In the genomic region with DNA sequence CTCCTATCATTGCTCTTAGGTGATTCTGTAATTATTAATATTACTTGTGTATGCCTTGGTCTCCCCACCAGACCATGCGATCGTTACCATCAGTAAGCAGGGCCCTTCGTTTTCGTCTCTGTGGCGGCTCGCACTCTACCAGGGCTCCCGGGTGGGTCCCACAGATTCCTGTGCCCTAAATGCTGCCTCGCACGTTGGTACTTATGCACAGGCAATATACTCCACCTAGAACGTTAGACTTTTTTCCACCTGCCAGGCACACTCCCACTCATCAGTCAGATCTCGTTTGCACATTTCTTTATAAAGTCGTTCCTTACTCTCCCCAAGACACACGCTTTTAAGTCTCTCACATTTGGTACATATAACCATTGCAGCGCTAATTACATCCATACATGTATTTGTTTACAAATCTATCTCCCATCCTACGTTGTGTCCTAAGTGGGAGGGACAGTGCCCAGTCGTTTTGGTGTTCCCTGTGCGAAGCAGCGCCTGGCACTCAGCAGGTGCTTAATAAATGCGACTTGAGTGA, we compare ENCODE assay signal across 8 cellular contexts. TPM values are rescaled to one million over a fixed set of nuclear protein-coding genes. Genes with fewer than 3 reads are reported as not detected.
A peak's percentile ranks its signal among the peaks of the same experiment; 100 is the strongest.
DNase-seq lines count a peak whose midpoint lies in the region; ATAC-seq, FAIRE-seq and TF ChIP-seq lines count a peak whose summit lies in the region.

No MANE protein-coding gene starts in this region.

- 35% methylated on average over 19 of the region's 19 CpGs for WGBS in A549 (ENCODE audit: missing lambda C conversion rate)

- no peak for TF ChIP-seq CTCF in A549 (IDR thresholded peaks at IDR 0.05)
- TF ChIP-seq CTCF in HL-60 (IDR thresholded peaks at IDR 0.05; ENCODE audit: insufficient read depth, low read length): no peak
- TF ChIP-seq CTCF in breast epithelium (IDR thresholded peaks at IDR 0.05): no peak

- CTCF ChIA-PET in A549 (lab: Yijun Ruan, JAX): interaction anchor here (1.0 kb wide), 1 partner anchor 28 kb away, joined by 3 read pairs; no protein-coding TSS in a partner anchor

- peak overlapping the region; percentile 90 for H3K4me2 ChIP-seq in A549

- ATAC-seq in A549: peak in 1 of 2 experiments; percentile 1; a peak in 1 of 6 replicates
- ATAC-seq in HG02970 (IDR thresholded peaks at IDR 0.05; ENCODE audit: low FRiP score, unreplicated experiment): no peak
- ATAC-seq in HG03045 (IDR thresholded peaks at IDR 0.05; ENCODE audit: unreplicated experiment): no peak
- no peak for ATAC-seq in GM21825 (IDR thresholded peaks at IDR 0.05; ENCODE audit: unreplicated experiment)

- no peak for TF ChIP-seq EP300 in A549 (IDR thresholded peaks at IDR 0.05)

- H3K4me3 ChIP-seq in A549 (peak overlapping the region; percentile 96), HL-60 (replicated peaks; ENCODE audit: insufficient read depth, low read length) (peak overlapping the region; percentile 77), breast epithelium (peak overlapping the region; percentile 80 to 99 (median 98)), mucosa of rectum (ENCODE audit: low read length in 2 of 2) (peak overlapping the region; percentile 91 to 94)

- H3K4me1 ChIP-seq in A549 (peaks cover 24% of the 10 kb centered on the region), breast epithelium (peaks cover 0 to 6% of the 10 kb centered on the region in 2 donors), mucosa of rectum (ENCODE audit: control insufficient read depth in 2 of 2, insufficient read depth in 2 of 2, low read length in 2 of 2) (peaks cover 26 to 32% of the 10 kb centered on the region in 2 donors)

- H3K36me3 ChIP-seq in breast epithelium (no peaks in the 10 kb centered on the region), mucosa of rectum (ENCODE audit: control insufficient read depth in 2 of 2, insufficient read depth in 2 of 2, low read length in 2 of 2) (no peaks in the 10 kb centered on the region)

- H3K9me3 ChIP-seq in A549: no peaks in the 10 kb centered on the region
- no peaks in the 10 kb centered on the region for H3K9me3 ChIP-seq in breast epithelium
- H3K9me3 ChIP-seq in mucosa of rectum (ENCODE audit: control insufficient read depth in 2 of 2, low read length in 2 of 2): no peaks in the 10 kb centered on the region

- no peak for TF ChIP-seq RAD21 in A549 (conservative IDR thresholded peaks at IDR 0.05 in 1 of 2, IDR thresholded peaks at IDR 0.05 in 1 of 2)

- H3K27ac ChIP-seq in A549 (peak overlapping the region; percentile 98 to 99), HL-60 (replicated peaks) (peak overlapping the region; percentile 82), breast epithelium (no peak overlapping the region), mucosa of rectum (ENCODE audit: low read depth in 2 of 2, low read length in 2 of 2) (peak overlapping the region; percentile 88)

- POLR2A ChIA-PET in A549 (lab: Yijun Ruan, JAX): interaction anchor here (0.8 to 1.2 kb wide), 6 partner anchors 12 to 53 kb away, joined by 3 to 6 read pairs (median 4); no protein-coding TSS in a partner anchor

- DNase-seq in A549 (ENCODE audit: low read depth in 1 of 2, low spot score in 1 of 2): no peak
- no peak for DNase-seq in HL-60 (ENCODE audit: low read depth in 1 of 2, low spot score in 1 of 2)
- DNase-seq in breast epithelium (ENCODE audit: low spot score in 2 of 2): no peak
- no peak for DNase-seq in NCI-H1436 treated with DMSO at 0.1 percent for 48 hours (lab: John Stamatoyannopoulos, UW)

- TF ChIP-seq POLR2A in A549 (IDR thresholded peaks at IDR 0.05; ENCODE audit: low read length) (no peak), breast epithelium (IDR thresholded peaks at IDR 0.05) (no peak)

- FAIRE-seq in A549 (lab: Jason Lieb, UNC): no peak

- H3K9ac ChIP-seq in mucosa of rectum (ENCODE audit: low read depth in 1 of 2, low read length in 2 of 2): peak overlapping the region; percentile 63 to 77

- intact Hi-C loops in breast epithelium (cut with DNase I; ENCODE audit: low total_unique reads): no loop called here

- no peaks in the 10 kb centered on the region for H3K27me3 ChIP-seq in HL-60 (ENCODE audit: insufficient read depth, poor library complexity, severe bottlenecking)
- no peaks in the 10 kb centered on the region for H3K27me3 ChIP-seq in breast epithelium
- no peaks in the 10 kb centered on the region for H3K27me3 ChIP-seq in mucosa of rectum (ENCODE audit: control insufficient read depth in 2 of 2, insufficient read depth in 2 of 2, low read length in 2 of 2)

TF ChIP-seq in A549, 52 proteins besides CTCF, POLR2A, EP300 and RAD21:
- TF ChIP-seq, protein P1, sequence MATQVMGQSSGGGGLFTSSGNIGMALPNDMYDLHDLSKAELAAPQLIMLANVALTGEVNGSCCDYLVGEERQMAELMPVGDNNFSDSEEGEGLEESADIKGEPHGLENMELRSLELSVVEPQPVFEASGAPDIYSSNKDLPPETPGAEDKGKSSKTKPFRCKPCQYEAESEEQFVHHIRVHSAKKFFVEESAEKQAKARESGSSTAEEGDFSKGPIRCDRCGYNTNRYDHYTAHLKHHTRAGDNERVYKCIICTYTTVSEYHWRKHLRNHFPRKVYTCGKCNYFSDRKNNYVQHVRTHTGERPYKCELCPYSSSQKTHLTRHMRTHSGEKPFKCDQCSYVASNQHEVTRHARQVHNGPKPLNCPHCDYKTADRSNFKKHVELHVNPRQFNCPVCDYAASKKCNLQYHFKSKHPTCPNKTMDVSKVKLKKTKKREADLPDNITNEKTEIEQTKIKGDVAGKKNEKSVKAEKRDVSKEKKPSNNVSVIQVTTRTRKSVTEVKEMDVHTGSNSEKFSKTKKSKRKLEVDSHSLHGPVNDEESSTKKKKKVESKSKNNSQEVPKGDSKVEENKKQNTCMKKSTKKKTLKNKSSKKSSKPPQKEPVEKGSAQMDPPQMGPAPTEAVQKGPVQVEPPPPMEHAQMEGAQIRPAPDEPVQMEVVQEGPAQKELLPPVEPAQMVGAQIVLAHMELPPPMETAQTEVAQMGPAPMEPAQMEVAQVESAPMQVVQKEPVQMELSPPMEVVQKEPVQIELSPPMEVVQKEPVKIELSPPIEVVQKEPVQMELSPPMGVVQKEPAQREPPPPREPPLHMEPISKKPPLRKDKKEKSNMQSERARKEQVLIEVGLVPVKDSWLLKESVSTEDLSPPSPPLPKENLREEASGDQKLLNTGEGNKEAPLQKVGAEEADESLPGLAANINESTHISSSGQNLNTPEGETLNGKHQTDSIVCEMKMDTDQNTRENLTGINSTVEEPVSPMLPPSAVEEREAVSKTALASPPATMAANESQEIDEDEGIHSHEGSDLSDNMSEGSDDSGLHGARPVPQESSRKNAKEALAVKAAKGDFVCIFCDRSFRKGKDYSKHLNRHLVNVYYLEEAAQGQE (IDR thresholded peaks at IDR 0.05): no peak
- TF ChIP-seq FOSB (CRISPR knock-in tag; IDR thresholded peaks at IDR 0.05): no peak
- no peak for TF ChIP-seq EHMT2 (IDR thresholded peaks at IDR 0.05; ENCODE audit: low read depth)
- TF ChIP-seq, protein P2, sequence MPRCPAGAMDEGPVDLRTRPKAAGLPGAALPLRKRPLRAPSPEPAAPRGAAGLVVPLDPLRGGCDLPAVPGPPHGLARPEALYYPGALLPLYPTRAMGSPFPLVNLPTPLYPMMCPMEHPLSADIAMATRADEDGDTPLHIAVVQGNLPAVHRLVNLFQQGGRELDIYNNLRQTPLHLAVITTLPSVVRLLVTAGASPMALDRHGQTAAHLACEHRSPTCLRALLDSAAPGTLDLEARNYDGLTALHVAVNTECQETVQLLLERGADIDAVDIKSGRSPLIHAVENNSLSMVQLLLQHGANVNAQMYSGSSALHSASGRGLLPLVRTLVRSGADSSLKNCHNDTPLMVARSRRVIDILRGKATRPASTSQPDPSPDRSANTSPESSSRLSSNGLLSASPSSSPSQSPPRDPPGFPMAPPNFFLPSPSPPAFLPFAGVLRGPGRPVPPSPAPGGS (IDR thresholded peaks at IDR 0.05): no peak
- TF ChIP-seq, protein P3, sequence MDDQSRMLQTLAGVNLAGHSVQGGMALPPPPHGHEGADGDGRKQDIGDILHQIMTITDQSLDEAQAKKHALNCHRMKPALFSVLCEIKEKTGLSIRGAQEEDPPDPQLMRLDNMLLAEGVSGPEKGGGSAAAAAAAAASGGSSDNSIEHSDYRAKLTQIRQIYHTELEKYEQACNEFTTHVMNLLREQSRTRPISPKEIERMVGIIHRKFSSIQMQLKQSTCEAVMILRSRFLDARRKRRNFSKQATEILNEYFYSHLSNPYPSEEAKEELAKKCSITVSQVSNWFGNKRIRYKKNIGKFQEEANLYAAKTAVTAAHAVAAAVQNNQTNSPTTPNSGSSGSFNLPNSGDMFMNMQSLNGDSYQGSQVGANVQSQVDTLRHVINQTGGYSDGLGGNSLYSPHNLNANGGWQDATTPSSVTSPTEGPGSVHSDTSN (IDR thresholded peaks at IDR 0.05): no peak
- no peak for TF ChIP-seq NFE2L2 (conservative IDR thresholded peaks at IDR 0.05; ENCODE audit: low read length)
- TF ChIP-seq MAZ (IDR thresholded peaks at IDR 0.05; ENCODE audit: borderline replicate concordance, low read depth, low read length): no peak

RNA-seq across cellular contexts. Expression of gene FEZ2, which starts 0.9 kb away (rescaled TPM):
- polyA plus RNA-seq in A549 (2011; rRNA removed): 92.1 and 124 TPM in 2 replicates
- 23.9 and 28.0 TPM in 2 replicates for polyA plus RNA-seq in A549 (2012; cell fraction: cytosol; rRNA removed)
- 11.2 and 21.3 TPM in 2 replicates for polyA plus RNA-seq in A549 (2012; cell fraction: nucleus; rRNA removed)
- polyA plus RNA-seq in A549 (2017; fragmentation: RNase III; extraction: RNeasy Plus Mini Kit Qiagen cat#74134 plus additional on column Dnase treatment): 52.5 to 64.4 TPM (median 56.5 TPM) in 3 replicates
- polyA minus RNA-seq in A549 (2011; rRNA and poly(A)+ RNA removed): 19.5 and 20.3 TPM in 2 replicates
- 10 to 100 TPM; 48.5 to 63.8 (median 49.0) TPM for total RNA-seq in breast epithelium

Comparison
In these comparisons a context has a peak if more than half of its experiments do, and no peak if none do; other contexts are left out.
1. H3K27ac ChIP-seq: peak in A549 (2 of 2), HL-60 (single experiment) and mucosa of rectum (2 of 2); none in breast epithelium (0 of 2).
2. Peak in every context shown above with its lines, with median percentiles within 50 percentile points of each other: H3K4me3 ChIP-seq.